ENCODE assay signal across 11 cellular contexts in the genomic region with DNA sequence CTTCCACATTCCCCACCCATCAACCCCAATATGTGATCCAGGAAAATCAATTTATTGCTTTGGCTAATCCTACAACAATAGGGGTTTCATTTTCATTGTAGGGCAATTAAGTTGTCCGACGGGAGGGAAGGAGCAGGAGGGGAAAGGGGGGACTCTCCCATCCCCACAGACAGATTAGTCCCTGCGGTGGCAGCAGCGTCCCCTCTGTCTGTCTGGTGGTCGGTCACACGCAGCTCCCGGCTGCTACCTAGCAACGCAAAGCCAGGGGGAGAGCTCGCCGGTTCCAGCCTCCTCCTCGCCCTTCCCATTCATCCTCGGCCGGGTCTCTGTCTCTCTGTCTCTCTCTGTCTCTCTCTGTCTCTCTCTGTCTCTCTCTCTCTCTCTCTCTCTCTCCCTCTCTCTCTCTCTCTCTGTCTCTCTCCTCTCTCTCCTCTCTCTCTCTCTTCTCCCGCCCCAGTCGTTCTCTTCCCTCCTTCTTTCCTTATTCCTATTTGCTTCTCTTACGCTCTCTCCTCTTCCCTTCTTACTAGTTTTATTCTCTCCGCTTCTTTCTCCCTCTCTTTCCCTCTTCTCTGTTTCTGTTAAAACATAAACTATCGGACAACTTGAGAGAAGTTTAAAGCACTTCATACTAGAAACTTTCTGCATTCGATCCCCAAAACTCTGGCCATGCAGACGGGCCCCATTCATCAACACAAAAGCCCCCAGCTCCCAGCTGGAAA. TPM values are rescaled to one million over a fixed set of nuclear protein-coding genes. Genes with fewer than 3 reads are reported as not detected.
DNase-seq lines count a peak whose midpoint lies in the region; TF ChIP-seq lines count a peak whose summit lies in the region.
"Had no signal": no experiment of that assay in that cellular context is flagged by ENCODE, and none has a peak within 500 bp of the region (broad histone marks: within the 10 kb centered on the region; RNA-seq: fewer than 3 reads in every experiment).

No MANE protein-coding gene starts in this region.

- TF ChIP-seq POLR2A in thyroid gland (IDR thresholded peaks at IDR 0.05), result no peak

- H4K8ac ChIP-seq in mesenchymal stem cell (ENCODE audit: low read length), result no peak overlapping the region

- no peak for TF ChIP-seq CTCF in astrocyte of the cerebellum (IDR thresholded peaks at IDR 0.05; ENCODE audit: low read depth, low read length, missing control alignments)
- TF ChIP-seq CTCF in thyroid gland (IDR thresholded peaks at IDR 0.05), result peak in 3 of 6 experiments; percentile 11 to 29 (median 14)

- 3% methylated on average over 19 of the region's 20 CpGs for WGBS in mesenchymal stem cell
- 3 to 11% methylated on average over 18 to 20 of the region's 20 CpGs for WGBS in thyroid gland, 2 donors

- DNase-seq in activated naive CD4-positive, alpha-beta T cell treated with anti-CD3 and anti-CD28 coated beads for 36 hours, result no peak
- no peak for DNase-seq in activated naive CD4-positive, alpha-beta T cell (lab: John Stamatoyannopoulos, UW)
- DNase-seq in astrocyte of the cerebellum (ENCODE audit: low read depth), result no peak
- DNase-seq in mesenchymal stem cell, result peak; percentile 10
- peak; percentile 31 to 40 for DNase-seq in thyroid gland
- DNase-seq in DMS114 treated with DMSO at 0.1 percent for 48 hours (lab: John Stamatoyannopoulos, UW; ENCODE audit: unreplicated experiment), result no peak
- DNase-seq in GOT3 (lab: John Stamatoyannopoulos, UW), result no peak
- DNase-seq in GF-D8 (lab: John Stamatoyannopoulos, UW), result no peak
- DNase-seq: DMS153, NCI-H446 had no signal

- H2BK15ac ChIP-seq in mesenchymal stem cell (ENCODE audit: low read depth, poor library complexity, severe bottlenecking), result no peak overlapping the region

- H3K9me3 ChIP-seq in mesenchymal stem cell (ENCODE audit: control insufficient read depth, low read length) (no peaks in the 10 kb centered on the region), thyroid gland (no peaks in the 10 kb centered on the region)

- intact Hi-C loops in activated naive CD4-positive, alpha-beta T cell treated with anti-CD3 and anti-CD28 coated beads for 36 hours (cut with micrococcal nuclease), result loop anchor here (10.0 kb wide), 2 partner anchors 334 to 464 kb away; a partner anchor contains a TSS
- intact Hi-C loops in thyroid gland (cut with DNase I), result no loop called here

- no peak overlapping the region for H3K27ac Mint-ChIP-seq in activated naive CD4-positive, alpha-beta T cell treated with anti-CD3 and anti-CD28 coated beads for 36 hours

- H3K18ac ChIP-seq in mesenchymal stem cell (ENCODE audit: low read depth in 1 of 2, low read length in 2 of 2), result no peak overlapping the region

- H4K91ac ChIP-seq in mesenchymal stem cell (ENCODE audit: low read length), result no peak overlapping the region

- peak overlapping the region in 1 of 2 experiments; percentile 23 for H3K23ac ChIP-seq in mesenchymal stem cell (ENCODE audit: low read length in 2 of 2)

- H3K4me3 ChIP-seq in astrocyte of the cerebellum (ENCODE audit: low read depth, low read length), result peak overlapping the region; percentile 48
- H3K4me3 ChIP-seq in mesenchymal stem cell (ENCODE audit: insufficient read depth in 1 of 2, low read depth in 1 of 2, low read length in 2 of 2), result peak overlapping the region in 1 of 2 experiments; percentile 73
- H3K4me3 ChIP-seq in thyroid gland (replicated peaks in 1 of 3), result peak overlapping the region; percentile 55 to 84 (median 70)

- H3K9me3 Mint-ChIP-seq in activated naive CD4-positive, alpha-beta T cell treated with anti-CD3 and anti-CD28 coated beads for 36 hours, result no peaks in the 10 kb centered on the region

- no peak overlapping the region for H2BK120ac ChIP-seq in mesenchymal stem cell (ENCODE audit: low read depth, low read length)

- no peak overlapping the region for H2BK12ac ChIP-seq in mesenchymal stem cell (ENCODE audit: low read length in 2 of 2)

- H3K36me3 ChIP-seq in mesenchymal stem cell (ENCODE audit: control insufficient read depth in 1 of 2, insufficient read depth in 2 of 2, low read depth in 1 of 2, low read length in 2 of 2), result no peaks in the 10 kb centered on the region
- H3K36me3 ChIP-seq in thyroid gland, result no peaks in the 10 kb centered on the region

- no peak overlapping the region for H3K14ac ChIP-seq in mesenchymal stem cell (ENCODE audit: low read length in 2 of 2)

- H2AFZ ChIP-seq in mesenchymal stem cell (ENCODE audit: low read depth, low read length), result no peak overlapping the region

- H2AK5ac ChIP-seq in mesenchymal stem cell (ENCODE audit: low read length, severe bottlenecking), result no peak overlapping the region

- no peak overlapping the region for H3K27ac ChIP-seq in mesenchymal stem cell (ENCODE audit: low read length, poor library complexity, severe bottlenecking)
- H3K27ac ChIP-seq in thyroid gland, result peak overlapping the region; percentile 52 to 99 (median 95)

- peaks cover 29% of the 10 kb centered on the region for H3K4me1 ChIP-seq in mesenchymal stem cell (ENCODE audit: control insufficient read depth, insufficient read depth, low read depth, low read length)
- H3K4me1 ChIP-seq in thyroid gland, result peaks cover 22 to 30% of the 10 kb centered on the region in 2 donors

- H3K36me3 Mint-ChIP-seq in activated naive CD4-positive, alpha-beta T cell treated with anti-CD3 and anti-CD28 coated beads for 36 hours (ENCODE audit: low read depth), result no peaks in the 10 kb centered on the region

- in situ Hi-C loops in astrocyte of the cerebellum (cut with HindIII; ENCODE audit: low sequenced_read_pairs), result no loop called here

- H3K27me3 Mint-ChIP-seq in activated naive CD4-positive, alpha-beta T cell treated with anti-CD3 and anti-CD28 coated beads for 36 hours (ENCODE audit: low read depth), result peaks cover 40% of the 10 kb centered on the region

- no peak overlapping the region for H2BK5ac ChIP-seq in mesenchymal stem cell (ENCODE audit: low read depth, low read length, poor library complexity, severe bottlenecking)

- peak overlapping the region; percentile 63 for H3K4me2 ChIP-seq in mesenchymal stem cell (ENCODE audit: low read length, poor library complexity, severe bottlenecking)

- no peaks in the 10 kb centered on the region for H3K79me1 ChIP-seq in mesenchymal stem cell (replicated peaks; ENCODE audit: low read length, poor library complexity, severe bottlenecking)

- peak overlapping the region; percentile 42 for H3K4me3 Mint-ChIP-seq in activated naive CD4-positive, alpha-beta T cell treated with anti-CD3 and anti-CD28 coated beads for 36 hours

- no peak overlapping the region for H3K9ac ChIP-seq in mesenchymal stem cell (ENCODE audit: low read length)

- H3K4me1 Mint-ChIP-seq in activated naive CD4-positive, alpha-beta T cell treated with anti-CD3 and anti-CD28 coated beads for 36 hours (ENCODE audit: low read depth), result peaks cover 32% of the 10 kb centered on the region

- CTCF ChIA-PET in activated naive CD4-positive, alpha-beta T cell treated with anti-CD3 and anti-CD28 coated beads for 36 hours (lab: Charles Lee), result interaction anchor here (0.6 kb wide), 1 partner anchor 228 kb away, joined by 3 read pairs; no protein-coding TSS in a partner anchor

- H3K27me3 ChIP-seq in mesenchymal stem cell (ENCODE audit: control insufficient read depth in 1 of 2, insufficient read depth in 1 of 2, low read length in 2 of 2) (peaks cover 45 to 74% of the 10 kb centered on the region in 2 experiments), thyroid gland (no peaks in the 10 kb centered on the region)

- H3K4ac ChIP-seq in mesenchymal stem cell (ENCODE audit: low read depth in 1 of 2, low read length in 2 of 2), result no peak overlapping the region

RNA-seq across cellular contexts. Expression of a gene that starts 1.2 kb away (rescaled TPM):
- total RNA-seq in activated naive CD4-positive, alpha-beta T cell treated with anti-CD3 and anti-CD28 coated beads for 36 hours, result under 1 TPM; 0.25 to 0.62 TPM
- polyA plus RNA-seq in mesenchymal stem cell (2013, experiment 1 of 2), result not detected
- 0.05 TPM for polyA plus RNA-seq in mesenchymal stem cell (2013, experiment 2 of 2)
- 100 to 1,000 TPM; 154 to 310 (median 184) TPM for total RNA-seq in thyroid gland
- total RNA-seq: myocyte had no signal

Comparison
In these comparisons a context has a peak if more than half of its experiments do, and no peak if none do; other contexts are left out.
1. DNase-seq: peak in mesenchymal stem cell (single experiment) and thyroid gland (2 of 2); none in activated naive CD4-positive, alpha-beta T cell treated with anti-CD3 and anti-CD28 coated beads for 36 hours (single experiment), activated naive CD4-positive, alpha-beta T cell (0 of 4), astrocyte of the cerebellum (single experiment), DMS114 treated with DMSO at 0.1 percent for 48 hours (single experiment), GOT3 (single experiment) and GF-D8 (single experiment).
2. RNA of a gene that starts 1.2 kb away (total RNA-seq): 154 to 310 TPM in thyroid gland; 0.25 to 0.62 TPM in activated naive CD4-positive, alpha-beta T cell treated with anti-CD3 and anti-CD28 coated beads for 36 hours; every median in the first group is over 10 times any median in the second.